2 cellular contexts compared by ENCODE assay signal in genomic region chr9:37784291-37784639, GRCh38.
A peak's percentile ranks its signal among the peaks of the same experiment; 100 is the strongest.
TF ChIP-seq lines count a peak whose summit lies in the region.

No MANE protein-coding gene starts in this region.

TF ChIP-seq in HEK293, 187 proteins besides CTCF, POLR2A, EP300 and RAD21:
- TF ChIP-seq ZNF776 (tag by site-specific recombination; IDR thresholded peaks at IDR 0.05; ENCODE audit: borderline replicate concordance) (no peak), KLF16 (tag by site-specific recombination; IDR thresholded peaks at IDR 0.05) (no peak), ZNF155 (tag by site-specific recombination; IDR thresholded peaks at IDR 0.05) (no peak), WT1 (tag by site-specific recombination; IDR thresholded peaks at IDR 0.05) (no peak), ZNF280C (tag by site-specific recombination; IDR thresholded peaks at IDR 0.05) (no peak), ZFP69B (tag by site-specific recombination; IDR thresholded peaks at IDR 0.05) (no peak)

TF ChIP-seq in K562, 482 proteins besides CTCF, POLR2A, EP300 and RAD21:
- 0 out of 2 replicates have a peak, but pooled peaks have one; percentile 36 for TF ChIP-seq TRIM25 (IDR thresholded peaks at IDR 0.05; ENCODE audit: borderline replicate concordance)
- TF ChIP-seq SOX6 (IDR thresholded peaks at IDR 0.05): no peak
- TF ChIP-seq, protein P1, sequence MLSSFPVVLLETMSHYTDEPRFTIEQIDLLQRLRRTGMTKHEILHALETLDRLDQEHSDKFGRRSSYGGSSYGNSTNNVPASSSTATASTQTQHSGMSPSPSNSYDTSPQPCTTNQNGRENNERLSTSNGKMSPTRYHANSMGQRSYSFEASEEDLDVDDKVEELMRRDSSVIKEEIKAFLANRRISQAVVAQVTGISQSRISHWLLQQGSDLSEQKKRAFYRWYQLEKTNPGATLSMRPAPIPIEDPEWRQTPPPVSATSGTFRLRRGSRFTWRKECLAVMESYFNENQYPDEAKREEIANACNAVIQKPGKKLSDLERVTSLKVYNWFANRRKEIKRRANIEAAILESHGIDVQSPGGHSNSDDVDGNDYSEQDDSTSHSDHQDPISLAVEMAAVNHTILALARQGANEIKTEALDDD (IDR thresholded peaks at IDR 0.05): 0 out of 2 replicates have a peak, but pooled peaks have one; percentile 0
- 0 out of 2 replicates have a peak, but pooled peaks have one; percentile 4 for TF ChIP-seq FOSL1 (tag; conservative IDR thresholded peaks at IDR 0.05)
TF ChIP-seq in K562: peak in this region for 3.
